In genomic region chr12:16345105-16345504, GRCh38 we compare ENCODE assay signal across 22 cellular contexts.
"Had no signal": no experiment of that assay in that cellular context is flagged by ENCODE, and none has a peak within 500 bp of the region (broad histone marks: within the 10 kb centered on the region; RNA-seq: fewer than 3 reads in every experiment).

No MANE protein-coding gene starts in this region.

- H3K4me3 ChIP-seq: MG63 had no signal

- DNase-seq: Karpas-422, KBM-7, MG63, NCI-H1092, NCI-H1105 treated with DMSO at 0.1 percent for 48 hours, NCI-H1417 treated with DMSO at 0.1 percent for 48 hours, NCI-H187, NCI-H2029, NCI-H2081 treated with DMSO at 0.1 percent for 48 hours, NCI-H2171, NCI-H226, NCI-H446, NCI-H510A, NCI-H524 treated with DMSO at 0.1 percent for 48 hours, NCI-H69, NCI-H774, PC-3, SHP77, SK-N-SH had no signal

- H3K9me3 ChIP-seq: MG63, SK-N-SH had no signal

- H3K4me2 ChIP-seq: SK-N-SH had no signal

- ATAC-seq: Panc1, PC-3 had no signal

- H3K27me3 ChIP-seq: MG63 had no signal

- H3K27ac ChIP-seq: HL-60, RWPE1 had no signal

- H3K9ac ChIP-seq: SK-N-SH had no signal

- H3K9me2 ChIP-seq: SK-N-SH had no signal
